8 cellular contexts compared by ENCODE assay signal in the genomic region with DNA sequence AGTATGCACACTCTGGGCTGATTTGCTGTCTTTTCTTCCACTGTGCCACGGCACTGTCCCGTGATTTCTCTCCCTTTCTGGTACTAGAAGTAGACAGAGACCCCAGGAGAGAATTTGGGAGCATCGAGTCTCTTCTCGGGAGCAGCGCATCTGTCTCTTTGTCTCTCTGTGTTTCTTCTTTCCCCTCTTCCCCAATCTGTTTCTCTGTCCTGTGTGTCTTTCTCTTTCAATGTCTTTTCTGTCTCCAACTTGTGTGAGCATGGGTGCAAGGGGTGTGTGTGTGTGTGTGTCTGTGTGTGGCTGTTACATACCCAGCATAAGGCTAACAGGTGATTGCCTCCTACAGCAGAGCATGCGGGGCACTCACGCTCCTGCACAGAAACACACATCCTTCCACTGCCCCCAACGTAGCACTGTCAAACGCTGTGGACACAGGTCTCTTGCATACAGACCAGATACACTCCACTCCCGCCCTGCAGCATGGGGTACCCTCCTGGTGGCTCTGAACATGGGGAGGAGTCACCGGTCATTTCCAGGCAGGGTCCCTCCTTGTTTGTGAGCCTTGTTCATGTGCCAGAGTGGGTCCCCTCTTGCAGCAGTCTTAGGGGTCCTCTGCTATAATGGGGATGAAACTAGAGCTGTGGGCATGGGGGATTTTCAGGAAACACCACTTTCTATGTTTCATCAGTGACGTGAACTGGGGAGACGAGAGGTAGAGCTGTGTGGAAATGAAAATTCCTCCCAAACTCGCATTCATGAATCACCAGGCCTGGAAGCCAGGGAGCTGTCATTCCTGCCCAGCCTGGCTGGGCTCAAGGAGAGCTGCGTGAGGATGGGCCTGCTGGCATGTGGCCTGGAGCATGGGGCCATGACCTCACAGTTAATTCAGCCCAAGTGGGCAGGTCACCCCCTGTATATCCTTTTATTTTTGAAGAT. TPM values are rescaled to one million over a fixed set of nuclear protein-coding genes. Genes with fewer than 3 reads are reported as not detected.
DNase-seq lines count a peak whose midpoint lies in the region; ATAC-seq and TF ChIP-seq lines count a peak whose summit lies in the region.

No MANE protein-coding gene starts in this region.

- peaks cover 4% of the 10 kb centered on the region for H3K27me3 ChIP-seq in CD8-positive, alpha-beta memory T cell (ENCODE audit: insufficient read depth, low read length, poor library complexity, severe bottlenecking)
- no peaks in the 10 kb centered on the region for H3K27me3 ChIP-seq in PC-3 (ENCODE audit: low read length)
- peaks cover 29% of the 10 kb centered on the region for H3K27me3 ChIP-seq in neural cell (ENCODE audit: insufficient read depth, low read depth, low read length)

- TF ChIP-seq CTCF in PC-3 (conservative IDR thresholded peaks at IDR 0.05; ENCODE audit: low read depth, low read length) (no peak), neural cell (IDR thresholded peaks at IDR 0.05; ENCODE audit: poor library complexity, severe bottlenecking) (no peak)

- peak overlapping the region in 2 of 8 donors; percentile 32 to 85 for H3K27ac Mint-ChIP-seq in CD8-positive, alpha-beta memory T cell

- peak overlapping the region; percentile 48 for H3K9ac ChIP-seq in PC-3 (ENCODE audit: low read length)
- no peak overlapping the region for H3K9ac ChIP-seq in neural cell (ENCODE audit: low read length)

- intact Hi-C loops in PC-3 (cut with micrococcal nuclease), result no loop called here

- no peaks in the 10 kb centered on the region for H3K4me1 ChIP-seq in CD8-positive, alpha-beta memory T cell (ENCODE audit: insufficient read depth, low read length)
- H3K4me1 ChIP-seq in PC-3 (ENCODE audit: insufficient read depth, low read length), result peaks cover 26% of the 10 kb centered on the region

- H3K9me3 Mint-ChIP-seq in CD8-positive, alpha-beta memory T cell, result peaks cover 0 to 1% (median 0%) of the 10 kb centered on the region in 5 donors

- no peak for TF ChIP-seq EP300 in neural cell (conservative IDR thresholded peaks at IDR 0.05; ENCODE audit: poor library complexity, severe bottlenecking)

- peak overlapping the region; percentile 78 for H2AFZ ChIP-seq in PC-3 (ENCODE audit: low read length)
- no peak overlapping the region for H2AFZ ChIP-seq in neural cell (ENCODE audit: low read depth, low read length)

- H3K79me2 ChIP-seq in PC-3 (ENCODE audit: low read length), result no peaks in the 10 kb centered on the region
- H3K79me2 ChIP-seq in neural cell (replicated peaks; ENCODE audit: insufficient read depth, low read length), result no peaks in the 10 kb centered on the region

- H3K9me2 ChIP-seq in PC-3 (replicated peaks; ENCODE audit: low read length) (no peaks in the 10 kb centered on the region), neural cell (ENCODE audit: insufficient read depth, low read length) (no peaks in the 10 kb centered on the region)

- ATAC-seq in PC-3 (peak; percentile 64), HG03565 (IDR thresholded peaks at IDR 0.05; ENCODE audit: unreplicated experiment) (no peak)

- CTCF ChIA-PET in CD8-positive, alpha-beta memory T cell (lab: Charles Lee), result no interaction called here
- CTCF ChIA-PET in PC-3 (lab: Charles Lee), result no interaction called here

- BruUV-seq in PC-3 (replicated peaks; lab: Mats Ljungman, UMichigan), result no TSS peak

- H4K20me1 ChIP-seq in PC-3 (ENCODE audit: low read length) (no peaks in the 10 kb centered on the region), neural cell (ENCODE audit: insufficient read depth) (no peaks in the 10 kb centered on the region)

- peaks cover 13 to 18% (median 14%) of the 10 kb centered on the region in 3 donors for H3K4me1 Mint-ChIP-seq in CD8-positive, alpha-beta memory T cell

- POLR2A ChIA-PET in CD8-positive, alpha-beta memory T cell (lab: Charles Lee), result no interaction called here
- POLR2A ChIA-PET in PC-3 (lab: Charles Lee; ENCODE audit: unreplicated experiment), result no interaction called here

- TF ChIP-seq RAD21 in neural cell (conservative IDR thresholded peaks at IDR 0.05), result no peak

- peak overlapping the region; percentile 32 for H3K4me3 ChIP-seq in CD8-positive, alpha-beta memory T cell (ENCODE audit: low read length)
- H3K4me3 ChIP-seq in PC-3 (ENCODE audit: low read length) (peak overlapping the region; percentile 74), neural cell (ENCODE audit: low read length) (peak overlapping the region; percentile 56)

- peaks cover 26 to 48% of the 10 kb centered on the region in 2 donors for H3K27me3 Mint-ChIP-seq in CD8-positive, alpha-beta memory T cell

- no peaks in the 10 kb centered on the region for H3F3A ChIP-seq in PC-3 (ENCODE audit: low read length, unreplicated experiment)
- H3F3A ChIP-seq in neural cell (ENCODE audit: insufficient read depth, low read length, poor library complexity, severe bottlenecking), result no peaks in the 10 kb centered on the region

- no peaks in the 10 kb centered on the region for H3K36me3 Mint-ChIP-seq in CD8-positive, alpha-beta memory T cell

- H3K4me3 Mint-ChIP-seq in CD8-positive, alpha-beta memory T cell, result peak overlapping the region; percentile 11 to 92 (median 65)

- no peaks in the 10 kb centered on the region for H3K9me3 ChIP-seq in CD8-positive, alpha-beta memory T cell (ENCODE audit: low read length)
- no peaks in the 10 kb centered on the region for H3K9me3 ChIP-seq in PC-3 (ENCODE audit: low read length)
- no peaks in the 10 kb centered on the region for H3K9me3 ChIP-seq in neural cell (ENCODE audit: low read length)

- H3K27ac ChIP-seq in CD8-positive, alpha-beta memory T cell (ENCODE audit: low read depth, low read length), result peak overlapping the region; percentile 85
- peak overlapping the region; percentile 42 for H3K27ac ChIP-seq in PC-3 (ENCODE audit: low read length)
- H3K27ac ChIP-seq in neural cell (ENCODE audit: low read length), result no peak overlapping the region

- no peak for DNase-seq in CD8-positive, alpha-beta memory T cell
- peak; percentile 92 for DNase-seq in PC-3
- peak; percentile 78 for DNase-seq in epidermal melanocyte (ENCODE audit: insufficient read length, low spot score)
- no peak for DNase-seq in HUDEP-2 (lab: John Stamatoyannopoulos, UW; ENCODE audit: unreplicated experiment in 76 of 76)
- no peak for DNase-seq in NCI-H1092 treated with DMSO at 0.1 percent for 48 hours (lab: John Stamatoyannopoulos, UW)
- no peak for DNase-seq in Ammon's horn (ENCODE audit: low spot score)

- peak overlapping the region; percentile 93 for H3K4me2 ChIP-seq in PC-3 (ENCODE audit: low read length)
- no peak overlapping the region for H3K4me2 ChIP-seq in neural cell (ENCODE audit: low read length)

- H3K36me3 ChIP-seq in CD8-positive, alpha-beta memory T cell (ENCODE audit: insufficient read depth, low read length), result no peaks in the 10 kb centered on the region
- H3K36me3 ChIP-seq in PC-3 (ENCODE audit: low read depth, low read length), result no peaks in the 10 kb centered on the region
- no peaks in the 10 kb centered on the region for H3K36me3 ChIP-seq in neural cell (ENCODE audit: insufficient read depth, low read length)

TF ChIP-seq in neural cell, 6 proteins besides CTCF, POLR2A, EP300 and RAD21:
- no peak for TF ChIP-seq EZH2 (IDR thresholded peaks at IDR 0.05; ENCODE audit: borderline replicate concordance, insufficient read depth, low read length, poor library complexity, severe bottlenecking)
- no peak for TF ChIP-seq TAF1 (IDR thresholded peaks at IDR 0.05; ENCODE audit: low read depth)
- TF ChIP-seq MXI1 (conservative IDR thresholded peaks at IDR 0.05; ENCODE audit: poor library complexity, severe bottlenecking), result no peak
- TF ChIP-seq POLR2AphosphoS5 (IDR thresholded peaks at IDR 0.05), result no peak
- TF ChIP-seq, protein P1, sequence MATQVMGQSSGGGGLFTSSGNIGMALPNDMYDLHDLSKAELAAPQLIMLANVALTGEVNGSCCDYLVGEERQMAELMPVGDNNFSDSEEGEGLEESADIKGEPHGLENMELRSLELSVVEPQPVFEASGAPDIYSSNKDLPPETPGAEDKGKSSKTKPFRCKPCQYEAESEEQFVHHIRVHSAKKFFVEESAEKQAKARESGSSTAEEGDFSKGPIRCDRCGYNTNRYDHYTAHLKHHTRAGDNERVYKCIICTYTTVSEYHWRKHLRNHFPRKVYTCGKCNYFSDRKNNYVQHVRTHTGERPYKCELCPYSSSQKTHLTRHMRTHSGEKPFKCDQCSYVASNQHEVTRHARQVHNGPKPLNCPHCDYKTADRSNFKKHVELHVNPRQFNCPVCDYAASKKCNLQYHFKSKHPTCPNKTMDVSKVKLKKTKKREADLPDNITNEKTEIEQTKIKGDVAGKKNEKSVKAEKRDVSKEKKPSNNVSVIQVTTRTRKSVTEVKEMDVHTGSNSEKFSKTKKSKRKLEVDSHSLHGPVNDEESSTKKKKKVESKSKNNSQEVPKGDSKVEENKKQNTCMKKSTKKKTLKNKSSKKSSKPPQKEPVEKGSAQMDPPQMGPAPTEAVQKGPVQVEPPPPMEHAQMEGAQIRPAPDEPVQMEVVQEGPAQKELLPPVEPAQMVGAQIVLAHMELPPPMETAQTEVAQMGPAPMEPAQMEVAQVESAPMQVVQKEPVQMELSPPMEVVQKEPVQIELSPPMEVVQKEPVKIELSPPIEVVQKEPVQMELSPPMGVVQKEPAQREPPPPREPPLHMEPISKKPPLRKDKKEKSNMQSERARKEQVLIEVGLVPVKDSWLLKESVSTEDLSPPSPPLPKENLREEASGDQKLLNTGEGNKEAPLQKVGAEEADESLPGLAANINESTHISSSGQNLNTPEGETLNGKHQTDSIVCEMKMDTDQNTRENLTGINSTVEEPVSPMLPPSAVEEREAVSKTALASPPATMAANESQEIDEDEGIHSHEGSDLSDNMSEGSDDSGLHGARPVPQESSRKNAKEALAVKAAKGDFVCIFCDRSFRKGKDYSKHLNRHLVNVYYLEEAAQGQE (IDR thresholded peaks at IDR 0.05; ENCODE audit: borderline replicate concordance), result no peak
- no peak for TF ChIP-seq SMC3 (conservative IDR thresholded peaks at IDR 0.05; ENCODE audit: poor library complexity)

RNA-seq across cellular contexts. Expression of a gene that starts 1.0 kb away (rescaled TPM):
- not detected for total RNA-seq in CD8-positive, alpha-beta memory T cell
- 0.06 TPM for polyA plus RNA-seq in CD8-positive, alpha-beta memory T cell
- total RNA-seq in PC-3 (2014; rRNA removed), result 0.91 and 1.4 TPM in 2 replicates
- 0.04 TPM in 1 of 2 replicates, not detected in the other for polyA plus RNA-seq in neural cell
- not detected in 2 replicates for polyA minus RNA-seq in neural cell

Comparison
In these comparisons a context has a peak if more than half of its experiments do, and no peak if none do; other contexts are left out.
1. DNase-seq: peak in PC-3 (single experiment) and epidermal melanocyte (single experiment); none in CD8-positive, alpha-beta memory T cell (0 of 5), HUDEP-2 (0 of 76), NCI-H1092 treated with DMSO at 0.1 percent for 48 hours (single experiment) and Ammon's horn (single experiment).
2. Peak in every context shown above with its lines, with median percentiles within 50 percentile points of each other: H3K4me3 ChIP-seq.